Comparison of ENCODE assay signal across 8 cellular contexts in genomic region chr14:74763803-74764531, GRCh38. TPM values are rescaled to one million over a fixed set of nuclear protein-coding genes. Genes with fewer than 3 reads are reported as not detected.
DNase-seq lines count a peak whose midpoint lies in the region; ATAC-seq and TF ChIP-seq lines count a peak whose summit lies in the region.

No MANE protein-coding gene starts in this region.

- no peaks in the 10 kb centered on the region for H3K27me3 Mint-ChIP-seq in activated T-cell treated with anti-CD3 and anti-CD28 coated beads, Interleukin-2, amount 50 U/mL, for 24 hours

- H3K27me3 ChIP-seq in BE2C (no peaks in the 10 kb centered on the region), ovary (no peaks in the 10 kb centered on the region)

- H3K36me3 Mint-ChIP-seq in activated T-cell treated with anti-CD3 and anti-CD28 coated beads, Interleukin-2, amount 50 U/mL, for 24 hours (ENCODE audit: low read depth): peaks cover 48% of the 10 kb centered on the region

- H3K27ac Mint-ChIP-seq in activated T-cell treated with anti-CD3 and anti-CD28 coated beads, Interleukin-2, amount 50 U/mL, for 24 hours: peak overlapping the region; percentile 93

- peak overlapping the region; percentile 97 for H3K4me3 Mint-ChIP-seq in activated T-cell treated with anti-CD3 and anti-CD28 coated beads, Interleukin-2, amount 50 U/mL, for 24 hours

- peak overlapping the region; percentile 78 for H3K4me3 ChIP-seq in BE2C (ENCODE audit: low read depth, low read length)
- peak overlapping the region; percentile 88 for H3K4me3 ChIP-seq in fibroblast of villous mesenchyme (ENCODE audit: low read depth, low read length)
- H3K4me3 ChIP-seq in ovary: peak overlapping the region; percentile 91

- intact Hi-C loops in ovary (cut with DNase I): no loop called here

- no peak for ATAC-seq in GM19023 (IDR thresholded peaks at IDR 0.05; ENCODE audit: unreplicated experiment)
- ATAC-seq in GM18909 (IDR thresholded peaks at IDR 0.05; ENCODE audit: poor library complexity, unreplicated experiment): no peak

- H3K4me1 ChIP-seq in BE2C (peaks cover 2% of the 10 kb centered on the region; the same call in 1 of the 2 replicates), ovary (ENCODE audit: insufficient read depth) (peaks cover 8% of the 10 kb centered on the region)

- no peaks in the 10 kb centered on the region for H3K9me3 Mint-ChIP-seq in activated T-cell treated with anti-CD3 and anti-CD28 coated beads, Interleukin-2, amount 50 U/mL, for 24 hours

- H3K9me3 ChIP-seq in BE2C (no peaks in the 10 kb centered on the region), ovary (no peaks in the 10 kb centered on the region)

- peaks cover 5% of the 10 kb centered on the region for H3K36me3 ChIP-seq in BE2C
- H3K36me3 ChIP-seq in ovary: no peaks in the 10 kb centered on the region

- 1% methylated on average over 18 to 19 of the region's 19 CpGs for WGBS in ovary, 3 donors

- TF ChIP-seq POLR2A in ovary (IDR thresholded peaks at IDR 0.05): no peak

- peaks cover 55% of the 10 kb centered on the region for H3K4me1 Mint-ChIP-seq in activated T-cell treated with anti-CD3 and anti-CD28 coated beads, Interleukin-2, amount 50 U/mL, for 24 hours (ENCODE audit: low read depth)

- no peak for TF ChIP-seq EP300 in ovary (IDR thresholded peaks at IDR 0.05)

- DNase-seq in BE2C: peak; percentile 11
- DNase-seq in HuH-7.5 (ENCODE audit: low spot score): peak; percentile 18
- DNase-seq in activated T-cell treated with anti-CD3 and anti-CD28 coated beads, Interleukin-2, amount 50 U/mL, for 24 hours: peak; percentile 39
- DNase-seq in fibroblast of villous mesenchyme (ENCODE audit: low read depth): peak; percentile 27
- peak in 2 of 5 donors; percentile 14 to 21 for DNase-seq in ovary
- no peak for DNase-seq in occipital lobe (lab: John Stamatoyannopoulos, UW)

- TF ChIP-seq CTCF in BE2C (IDR thresholded peaks at IDR 0.05; ENCODE audit: low read depth, low read length) (no peak), fibroblast of villous mesenchyme (IDR thresholded peaks at IDR 0.05; ENCODE audit: insufficient read depth, low read depth, low read length) (no peak), ovary (IDR thresholded peaks at IDR 0.05) (no peak)

- peak overlapping the region; percentile 58 to 88 for H3K27ac ChIP-seq in ovary

RNA-seq across cellular contexts. Expression of gene YLPM1, which starts 0.9 kb away (rescaled TPM):
- 54.2 TPM for polyA plus RNA-seq in BE2C (2012; ENCODE audit: insufficient read depth, insufficient read length, low read depth)
- total RNA-seq in fibroblast of villous mesenchyme: 43.8 and 44.5 TPM in 2 replicates
- total RNA-seq in ovary: 10 to 100 TPM; 58.7 to 92.4 (median 70.2) TPM
- polyA plus RNA-seq in ovary: 10 to 100 TPM; 30.1 to 68.4 TPM
- 79.4 TPM for total RNA-seq in occipital lobe

RNA-seq across cellular contexts. Expression of gene FCF1, which starts 51.0 kb away (rescaled TPM):
- polyA plus RNA-seq in BE2C (2012; ENCODE audit: insufficient read depth, insufficient read length, low read depth): 48.4 TPM
- total RNA-seq in fibroblast of villous mesenchyme (22.5 and 24.2 TPM in 2 replicates), ovary (10 to 100 TPM; 19.8 to 60.8 (median 43.1) TPM), occipital lobe (15.6 TPM)
- 10 to 100 TPM; 31.5 to 57.6 TPM for polyA plus RNA-seq in ovary

RNA-seq across cellular contexts. Expression of gene AREL1, which starts 51.1 kb away (rescaled TPM):
- polyA plus RNA-seq in BE2C (2012; ENCODE audit: insufficient read depth, insufficient read length, low read depth): 39.9 TPM
- 39.0 and 44.5 TPM in 2 replicates for total RNA-seq in fibroblast of villous mesenchyme
- 10 to 100 TPM; 14.8 to 38.1 (median 26.5) TPM for total RNA-seq in ovary
- polyA plus RNA-seq in ovary: 10 to 100 TPM in 1 of 2 donors, 1 to 10 TPM in 1; 8.2 to 24.0 TPM
- 53.2 TPM for total RNA-seq in occipital lobe
